34 cellular contexts compared by ENCODE assay signal in the genomic region with DNA sequence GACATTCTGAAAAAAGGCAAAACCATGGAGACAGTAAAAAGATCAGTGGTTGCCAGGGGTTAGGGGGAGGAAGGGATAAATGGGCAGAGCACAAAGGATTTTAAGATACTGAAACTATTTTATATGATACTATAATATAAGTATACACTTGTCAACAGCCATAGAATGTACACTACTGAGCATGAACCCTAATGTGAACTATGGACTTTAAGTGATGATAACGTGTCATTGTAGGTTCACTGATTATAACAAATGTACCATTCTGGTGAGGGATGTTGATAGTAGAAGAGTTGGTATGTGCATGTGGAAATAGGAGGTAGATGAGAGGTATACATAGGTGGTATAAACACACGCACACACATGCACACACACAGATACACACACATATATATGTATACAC.
DNase-seq lines count a peak whose midpoint lies in the region; ATAC-seq, FAIRE-seq and TF ChIP-seq lines count a peak whose summit lies in the region.
"Had no signal": no experiment of that assay in that cellular context is flagged by ENCODE, and none has a peak within 500 bp of the region (broad histone marks: within the 10 kb centered on the region; RNA-seq: fewer than 3 reads in every experiment).

No MANE protein-coding gene starts in this region.

- H3K4me1 ChIP-seq in mucosa of descending colon (ENCODE audit: low read depth) (no peaks in the 10 kb centered on the region), small intestine (ENCODE audit: control insufficient read depth in 2 of 2, insufficient read depth in 1 of 2, low read depth in 1 of 2, low read length in 1 of 2) (no peaks in the 10 kb centered on the region)
- H3K4me1 ChIP-seq: A549, BE2C, BLaER1, Caco-2 had no signal

- FAIRE-seq in D721Med (lab: Jason Lieb, UNC) = peak; percentile 64
- no peak for FAIRE-seq in small intestine (lab: Jason Lieb, UNC)
- no peak for FAIRE-seq in GM12892 (lab: Jason Lieb, UNC)
- FAIRE-seq: A204.1, A549 had no signal

- DNase-seq in D721Med (ENCODE audit: insufficient read length, low spot score) (no peak), left colon (no peak), mucosa of descending colon (no peak), small intestine (peak; percentile 69), NOMO-1 (lab: John Stamatoyannopoulos, UW; ENCODE audit: unreplicated experiment in 2 of 2) (no peak), GM12892 (ENCODE audit: insufficient read length) (no peak)
- DNase-seq: 8988T; ACHN; AML-193; BE2C; C1 segment of cervical spinal cord; Caco-2; Calu3; CD4-positive, alpha-beta memory T cell; CD4-positive, alpha-beta T cell; CD4-positive, CD25-positive, alpha-beta regulatory T cell; CD8-positive, alpha-beta memory T cell; CD8-positive, alpha-beta T cell; COR-L47; DMS 273 treated with DMSO at 0.1 percent for 48 hours; DMS153; DMS53; DMS79; DMS79 treated with DMSO at 0.1 percent for 48 hours; DND-41; EL had no signal

- H3K27ac ChIP-seq in small intestine (ENCODE audit: low read depth in 1 of 2, low read length in 1 of 2) = no peak overlapping the region
- H3K27ac ChIP-seq: 22Rv1; A549; BLaER1; BLaER1 treated with 17β-estradiol and CSF1 and Interleukin-3, amounts not matched to agents 10 nM and 100 nM; C4-2B had no signal

- peak; percentile 76 for ATAC-seq in left colon
- ATAC-seq in mucosa of descending colon = peak; percentile 34
- ATAC-seq in HG02973 (IDR thresholded peaks at IDR 0.05; ENCODE audit: unreplicated experiment) = no peak
- ATAC-seq in HG02642 (IDR thresholded peaks at IDR 0.05; ENCODE audit: poor library complexity, unreplicated experiment) = no peak
- ATAC-seq: A549; CD8-positive, alpha-beta T cell had no signal

- H3K36me3 ChIP-seq in mucosa of descending colon (ENCODE audit: low read depth) (no peaks in the 10 kb centered on the region), small intestine (ENCODE audit: control insufficient read depth in 2 of 2, insufficient read depth in 2 of 2, low read length in 2 of 2) (no peaks in the 10 kb centered on the region)
- H3K36me3 ChIP-seq: BE2C; BLaER1; BLaER1 treated with 17β-estradiol and CSF1 and Interleukin-3, amounts not matched to agents 10 nM and 100 nM had no signal

- TF ChIP-seq CTCF in D721Med (IDR thresholded peaks at IDR 0.05; ENCODE audit: insufficient read depth, missing control alignments) (no peak), mucosa of descending colon (IDR thresholded peaks at IDR 0.05) (no peak)

- H3K27me3 ChIP-seq in small intestine (ENCODE audit: control insufficient read depth in 2 of 2, insufficient read depth in 2 of 2, low read length in 2 of 2) = no peaks in the 10 kb centered on the region
- H3K27me3 ChIP-seq: BE2C; BLaER1; BLaER1 treated with 17β-estradiol and CSF1 and Interleukin-3, amounts not matched to agents 10 nM and 100 nM had no signal

- no peaks in the 10 kb centered on the region for H3K9me3 ChIP-seq in mucosa of descending colon
- no peaks in the 10 kb centered on the region for H3K9me3 ChIP-seq in small intestine (ENCODE audit: control insufficient read depth, low read depth)
- H3K9me3 ChIP-seq: A549; BE2C; BLaER1; BLaER1 treated with 17β-estradiol and CSF1 and Interleukin-3, amounts not matched to agents 10 nM and 100 nM; Caco-2 had no signal

- TF ChIP-seq POLR2A in GM12892 (IDR thresholded peaks at IDR 0.05; ENCODE audit: low read depth, low read length) = no peak

- H3K4me3 ChIP-seq in mucosa of descending colon (no peak overlapping the region), small intestine (ENCODE audit: low read depth in 1 of 2, low read length in 2 of 2) (no peak overlapping the region)
- H3K4me3 ChIP-seq: A549; BLaER1; BLaER1 treated with 17β-estradiol and CSF1 and Interleukin-3, amounts not matched to agents 10 nM and 100 nM had no signal

- WGBS in small intestine, 3 donors = 54 to 69% (median 60%) methylated on average over 2 of the region's 2 CpGs

- intact Hi-C loops in left colon (cut with DNase I, micrococcal nuclease) (no loop called here), mucosa of descending colon (cut with DNase I, micrococcal nuclease) (no loop called here)

Comparison
In these comparisons a context has a peak if more than half of its experiments do, and no peak if none do; other contexts are left out.
1. ATAC-seq: peak in left colon (single experiment) and mucosa of descending colon (single experiment); none in HG02973 (single experiment) and HG02642 (single experiment).